17 cellular contexts compared by ENCODE assay signal in genomic region chr14:48914382-48914781, GRCh38.
A peak's percentile ranks its signal among the peaks of the same experiment; 100 is the strongest.
DNase-seq lines count a peak whose midpoint lies in the region; ATAC-seq and FAIRE-seq lines count a peak whose summit lies in the region.
"Had no signal": no experiment of that assay in that cellular context is flagged by ENCODE, and none has a peak within 500 bp of the region (broad histone marks: within the 10 kb centered on the region; RNA-seq: fewer than 3 reads in every experiment).

No MANE protein-coding gene starts in this region.

- FAIRE-seq in small intestine (lab: Jason Lieb, UNC), result no peak
- FAIRE-seq: D721Med, G401.6, GM12891, GM19239 had no signal

- no peak overlapping the region for H3K27ac ChIP-seq in small intestine (ENCODE audit: low read depth in 1 of 2, low read length in 1 of 2)
- H3K27ac ChIP-seq: BLaER1, GM23248 had no signal

- no peaks in the 10 kb centered on the region for H3K9me3 ChIP-seq in small intestine (ENCODE audit: control insufficient read depth, low read depth)
- H3K9me3 ChIP-seq: BLaER1, HAP-1 had no signal

- H3K27me3 ChIP-seq in small intestine (ENCODE audit: control insufficient read depth in 2 of 2, insufficient read depth in 2 of 2, low read length in 2 of 2), result no peaks in the 10 kb centered on the region
- H3K27me3 ChIP-seq: BLaER1 had no signal

- in situ Hi-C loops in Caki2 (cut with HindIII; ENCODE audit: low pct_unique_long_range_greater_than_20kb, low sequenced_read_pairs), result no loop called here

- WGBS in small intestine, 3 donors, result 9 to 54% (median 52%) methylated on average over 1 of the region's 1 CpG

- H3K36me3 ChIP-seq in small intestine (ENCODE audit: control insufficient read depth in 2 of 2, insufficient read depth in 2 of 2, low read length in 2 of 2), result no peaks in the 10 kb centered on the region
- H3K36me3 ChIP-seq: BLaER1, HAP-1 had no signal

- no peak for ATAC-seq in HG02642 (IDR thresholded peaks at IDR 0.05; ENCODE audit: poor library complexity, unreplicated experiment)

- peak; percentile 22 for DNase-seq in Caki2 (ENCODE audit: low read depth)
- DNase-seq in amniotic epithelial cell (ENCODE audit: low read depth), result peak; percentile 9
- DNase-seq in kidney tubule cell (ENCODE audit: low spot score), result peak; percentile 38
- peak; percentile 39 for DNase-seq in small intestine
- DNase-seq in cerebellar cortex (ENCODE audit: low spot score), result no peak
- no peak for DNase-seq in stimulated activated naive CD4-positive, alpha-beta T cell (lab: John Stamatoyannopoulos, UW)
- DNase-seq in SIG-M5 treated with dmso at 0.1 percent for 504 hours (lab: John Stamatoyannopoulos, UW; ENCODE audit: unreplicated experiment), result no peak
- DNase-seq: 8988T; CD4-positive, alpha-beta memory T cell; GM23248 had no signal

- no peaks in the 10 kb centered on the region for H3K4me1 ChIP-seq in small intestine (ENCODE audit: control insufficient read depth in 2 of 2, insufficient read depth in 1 of 2, low read depth in 1 of 2, low read length in 1 of 2)
- H3K4me1 ChIP-seq: BLaER1 had no signal

- H3K4me3 ChIP-seq in small intestine (ENCODE audit: low read depth in 1 of 2, low read length in 2 of 2), result no peak overlapping the region
- H3K4me3 ChIP-seq: BLaER1, GM23248, HAP-1 had no signal

Comparison
In these comparisons a context has a peak if more than half of its experiments do, and no peak if none do; other contexts are left out.
1. DNase-seq: peak in Caki2 (single experiment), amniotic epithelial cell (single experiment), kidney tubule cell (single experiment) and small intestine (single experiment); none in cerebellar cortex (single experiment), stimulated activated naive CD4-positive, alpha-beta T cell (0 of 6) and SIG-M5 treated with dmso at 0.1 percent for 504 hours (single experiment).